ENCODE assay signal across 1 cellular context in genomic region chr15:92653836-92654524, GRCh38.
TF ChIP-seq lines count a peak whose summit lies in the region.

No MANE protein-coding gene starts in this region.

TF ChIP-seq in HEK293, 187 proteins besides CTCF, POLR2A, EP300 and RAD21 (continued from another document):
- no peak for TF ChIP-seq ZNF324 (tag by site-specific recombination; IDR thresholded peaks at IDR 0.05)
- no peak for TF ChIP-seq INSM2 (tag by site-specific recombination; IDR thresholded peaks at IDR 0.05)
- peak; percentile 45; the same call in 1 of the 2 replicates for TF ChIP-seq ZNF707 (tag by site-specific recombination; IDR thresholded peaks at IDR 0.05)
- no peak for TF ChIP-seq ZNF777 (tag by site-specific recombination; IDR thresholded peaks at IDR 0.05; ENCODE audit: borderline replicate concordance)
- TF ChIP-seq ZNF211 (tag by site-specific recombination; IDR thresholded peaks at IDR 0.05; ENCODE audit: low read depth), result no peak
- peak; percentile 53 for TF ChIP-seq ZBTB17 (tag by site-specific recombination; IDR thresholded peaks at IDR 0.05)
- no peak for TF ChIP-seq ZNF148 (tag by site-specific recombination; IDR thresholded peaks at IDR 0.05; ENCODE audit: borderline replicate concordance)
- TF ChIP-seq ZNF692 (tag by site-specific recombination; IDR thresholded peaks at IDR 0.05), result no peak
- TF ChIP-seq FEZF1 (tag by site-specific recombination; IDR thresholded peaks at IDR 0.05), result no peak
- no peak for TF ChIP-seq ZNF626 (tag by site-specific recombination; IDR thresholded peaks at IDR 0.05)
- TF ChIP-seq ZNF398 (tag by site-specific recombination; IDR thresholded peaks at IDR 0.05), result no peak
- TF ChIP-seq, protein P1, sequence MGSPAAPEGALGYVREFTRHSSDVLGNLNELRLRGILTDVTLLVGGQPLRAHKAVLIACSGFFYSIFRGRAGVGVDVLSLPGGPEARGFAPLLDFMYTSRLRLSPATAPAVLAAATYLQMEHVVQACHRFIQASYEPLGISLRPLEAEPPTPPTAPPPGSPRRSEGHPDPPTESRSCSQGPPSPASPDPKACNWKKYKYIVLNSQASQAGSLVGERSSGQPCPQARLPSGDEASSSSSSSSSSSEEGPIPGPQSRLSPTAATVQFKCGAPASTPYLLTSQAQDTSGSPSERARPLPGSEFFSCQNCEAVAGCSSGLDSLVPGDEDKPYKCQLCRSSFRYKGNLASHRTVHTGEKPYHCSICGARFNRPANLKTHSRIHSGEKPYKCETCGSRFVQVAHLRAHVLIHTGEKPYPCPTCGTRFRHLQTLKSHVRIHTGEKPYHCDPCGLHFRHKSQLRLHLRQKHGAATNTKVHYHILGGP (tag by site-specific recombination; IDR thresholded peaks at IDR 0.05), result no peak
- TF ChIP-seq ZNF404 (tag by site-specific recombination; IDR thresholded peaks at IDR 0.05), result no peak
- TF ChIP-seq ZBTB11 (tag by site-specific recombination; conservative IDR thresholded peaks at IDR 0.05; ENCODE audit: low read depth), result no peak
- TF ChIP-seq ZNF140 (tag by site-specific recombination; IDR thresholded peaks at IDR 0.05), result no peak
- TF ChIP-seq ZNF600 (tag by site-specific recombination; IDR thresholded peaks at IDR 0.05), result no peak
- TF ChIP-seq REPIN1 (tag by site-specific recombination; IDR thresholded peaks at IDR 0.05; ENCODE audit: low read depth), result no peak
- TF ChIP-seq, protein P2, sequence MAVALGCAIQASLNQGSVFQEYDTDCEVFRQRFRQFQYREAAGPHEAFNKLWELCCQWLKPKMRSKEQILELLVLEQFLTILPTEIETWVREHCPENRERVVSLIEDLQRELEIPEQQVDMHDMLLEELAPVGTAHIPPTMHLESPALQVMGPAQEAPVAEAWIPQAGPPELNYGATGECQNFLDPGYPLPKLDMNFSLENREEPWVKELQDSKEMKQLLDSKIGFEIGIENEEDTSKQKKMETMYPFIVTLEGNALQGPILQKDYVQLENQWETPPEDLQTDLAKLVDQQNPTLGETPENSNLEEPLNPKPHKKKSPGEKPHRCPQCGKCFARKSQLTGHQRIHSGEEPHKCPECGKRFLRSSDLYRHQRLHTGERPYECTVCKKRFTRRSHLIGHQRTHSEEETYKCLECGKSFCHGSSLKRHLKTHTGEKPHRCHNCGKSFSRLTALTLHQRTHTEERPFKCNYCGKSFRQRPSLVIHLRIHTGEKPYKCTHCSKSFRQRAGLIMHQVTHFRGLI (tag by site-specific recombination; IDR thresholded peaks at IDR 0.05), result peak; percentile 99
- TF ChIP-seq ZNF341 (tag by site-specific recombination; IDR thresholded peaks at IDR 0.05; ENCODE audit: low read depth), result peak; percentile 84
- TF ChIP-seq ZNF791 (tag by site-specific recombination; IDR thresholded peaks at IDR 0.05), result no peak
- no peak for TF ChIP-seq ZNF623 (tag by site-specific recombination; IDR thresholded peaks at IDR 0.05)
